ENCODE assay signal across 15 cellular contexts in the genomic region with DNA sequence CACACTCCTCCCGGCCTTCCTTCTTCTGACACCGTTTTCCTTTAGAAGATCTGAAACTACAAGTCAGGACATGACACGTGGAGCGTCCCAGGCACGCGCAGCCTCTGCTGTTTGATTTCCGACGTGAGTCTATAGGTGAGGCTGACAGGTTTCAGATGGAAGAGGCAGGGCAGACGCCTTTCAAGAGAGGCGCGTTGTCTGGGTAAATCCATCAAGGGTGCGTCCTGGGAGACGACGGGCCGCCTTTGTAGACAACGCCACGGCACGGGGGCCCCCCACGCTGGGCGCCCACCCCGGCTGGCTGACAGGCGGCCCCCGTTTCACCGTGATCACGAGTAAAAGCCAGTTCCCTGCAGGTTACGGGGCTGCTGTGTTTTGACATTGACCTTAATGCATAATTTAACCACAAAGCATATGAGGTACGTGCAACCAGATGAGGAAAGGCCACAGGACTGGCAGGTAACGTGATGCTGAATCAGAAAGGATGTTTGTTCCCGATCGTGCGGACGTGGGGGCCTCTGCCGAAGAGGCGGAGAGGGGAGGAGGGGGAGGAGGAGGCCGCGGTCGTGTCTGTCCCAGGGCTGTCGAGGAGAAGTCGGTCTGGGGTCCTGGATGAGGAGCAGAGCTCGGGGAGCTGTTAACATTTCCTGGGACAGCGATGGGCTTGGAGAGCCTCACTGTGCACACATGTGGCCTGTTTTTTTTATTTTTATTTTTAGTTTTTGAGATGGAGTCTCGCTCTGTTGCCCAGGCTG. TPM values are rescaled to one million over a fixed set of nuclear protein-coding genes. Genes with fewer than 3 reads are reported as not detected.
DNase-seq lines count a peak whose midpoint lies in the region; ATAC-seq, FAIRE-seq and TF ChIP-seq lines count a peak whose summit lies in the region.
"Had no signal": no experiment of that assay in that cellular context is flagged by ENCODE, and none has a peak within 500 bp of the region (broad histone marks: within the 10 kb centered on the region; RNA-seq: fewer than 3 reads in every experiment).

No MANE protein-coding gene starts in this region.

- peak; percentile 69 for DNase-seq in activated CD4-positive, alpha-beta T cell treated with anti-CD3 and anti-CD28 coated beads, Interleukin-2, amount 10 ng/mL, durations not matched to agents 24 days and 14 days
- no peak for DNase-seq in activated CD4-positive, alpha-beta T cell treated with anti-CD3 and anti-CD28 coated beads, Interleukin-2, amount 50 U/mL, for 48 hours
- DNase-seq in H7 (peak; percentile 56), H1 (ENCODE audit: low read depth in 1 of 2, low spot score in 2 of 2) (no peak), sigmoid colon (peak; percentile 15), LoVo (ENCODE audit: low spot score) (no peak), NCI-H2196 treated with DMSO at 0.1 percent for 48 hours (lab: John Stamatoyannopoulos, UW; ENCODE audit: unreplicated experiment) (no peak)
- DNase-seq: left cardiac atrium; NCI-H345; stimulated activated CD4-positive, alpha-beta T cell treated with anti-CD3 and anti-CD28 coated beads, Interleukin-15, amount 100 ng/mL, for 24 hours; substantia nigra had no signal

- H4K20me1 ChIP-seq in H1 (replicated peaks in 1 of 2; ENCODE audit: control insufficient read depth in 1 of 2, insufficient read depth in 2 of 2, low read length in 2 of 2) = peaks cover 0 to 6% of the 10 kb centered on the region in 2 experiments

- no peak overlapping the region for H2AK5ac ChIP-seq in H1 (ENCODE audit: low read depth, low read length)

- no peak overlapping the region for H3K56ac ChIP-seq in H1 (replicated peaks; ENCODE audit: insufficient read length, low read depth, low read length)

- CTCF ChIA-PET in H1 (lab: Charles Lee; ENCODE audit: partially characterized antibody) = no interaction called here

- H2BK15ac ChIP-seq in H1 (ENCODE audit: low read length) = peak overlapping the region; percentile 29; the same call in 1 of the 2 replicates

- H4K8ac ChIP-seq in H1 (ENCODE audit: extremely low read depth, insufficient read depth, low read length) = no peak overlapping the region

- H3K79me2 ChIP-seq in H1 (ENCODE audit: control insufficient read depth in 1 of 2, insufficient read depth in 2 of 2, low read length in 2 of 2) = no peaks in the 10 kb centered on the region

- H2BK12ac ChIP-seq in H1 (ENCODE audit: low read depth, low read length) = peak overlapping the region; percentile 94; the same call in 1 of the 2 replicates

- TF ChIP-seq EP300 in H1 (IDR thresholded peaks at IDR 0.05; ENCODE audit: borderline replicate concordance in 1 of 2, low read depth in 2 of 2, low read length in 2 of 2) (no peak), sigmoid colon (IDR thresholded peaks at IDR 0.05) (no peak)

- H3K23ac ChIP-seq in H1 (ENCODE audit: insufficient read length) = no peak overlapping the region

- peaks cover 20% of the 10 kb centered on the region for H3K9me3 Mint-ChIP-seq in activated CD4-positive, alpha-beta T cell treated with anti-CD3 and anti-CD28 coated beads, Interleukin-2, amount 10 ng/mL, durations not matched to agents 24 days and 14 days

- H2BK120ac ChIP-seq in H1 (replicated peaks; ENCODE audit: low read depth, low read length) = no peak overlapping the region

- H4K5ac ChIP-seq in H1 (ENCODE audit: insufficient read length, low read depth, low read length) = no peak overlapping the region

- no peak overlapping the region for H3K14ac ChIP-seq in H1 (ENCODE audit: insufficient read length)

- H3K9ac ChIP-seq in H1 (replicated peaks in 1 of 4; ENCODE audit: extremely low read depth in 1 of 4, low read depth in 3 of 4, low read length in 3 of 4) = no peak overlapping the region

- H3K4me1 ChIP-seq in H1 (replicated peaks in 1 of 4; ENCODE audit: control insufficient read depth in 3 of 4, insufficient read depth in 4 of 4, low read length in 3 of 4) (peaks cover 0 to 5% (median under 1%) of the 10 kb centered on the region in 4 experiments; a peak in 4 of 7 replicates), sigmoid colon (no peaks in the 10 kb centered on the region)
- H3K4me1 ChIP-seq: psoas muscle had no signal

- TF ChIP-seq CTCF in H1 (IDR thresholded peaks at IDR 0.05; ENCODE audit: control extremely low read depth in 1 of 3, insufficient read depth in 1 of 3, low read depth in 1 of 3, low read length in 3 of 3) (no peak), sigmoid colon (IDR thresholded peaks at IDR 0.05) (no peak)

- no peak overlapping the region for H3K27ac ChIP-seq in H1 (ENCODE audit: low read depth, low read length)
- H3K27ac ChIP-seq in sigmoid colon = no peak overlapping the region
- H3K27ac ChIP-seq: esophagus muscularis mucosa, psoas muscle had no signal

- TF ChIP-seq RAD21 in H1 (IDR thresholded peaks at IDR 0.05 in 1 of 2, conservative IDR thresholded peaks at IDR 0.05 in 1 of 2; ENCODE audit: low read depth in 2 of 2, low read length in 2 of 2) = no peak

- no peak for ATAC-seq in GM21367 (IDR thresholded peaks at IDR 0.05; ENCODE audit: unreplicated experiment)
- ATAC-seq: left cardiac atrium, psoas muscle had no signal

- no peak overlapping the region for H2AFZ ChIP-seq in H1 (ENCODE audit: low read length)

- no peak overlapping the region for H3K18ac ChIP-seq in H1 (ENCODE audit: extremely low read depth, low read length)

- H3K27me3 ChIP-seq in H7 (ENCODE audit: control insufficient read depth, insufficient read depth, low read length) (no peaks in the 10 kb centered on the region), H1 (replicated peaks in 1 of 4; ENCODE audit: control insufficient read depth in 3 of 4, extremely low read depth in 1 of 4, insufficient read depth in 3 of 4, low read length in 3 of 4) (no peaks in the 10 kb centered on the region), sigmoid colon (peaks cover 4 to 33% (median 17%) of the 10 kb centered on the region in 3 donors)

- H3K4ac ChIP-seq in H1 (replicated peaks; ENCODE audit: insufficient read length, low read depth, low read length) = no peak overlapping the region

- H3K9me3 ChIP-seq in H1 (ENCODE audit: insufficient read depth in 2 of 2, low read depth in 1 of 2, low read length in 1 of 2) (no peaks in the 10 kb centered on the region), sigmoid colon (peaks cover 0 to 2% (median 0%) of the 10 kb centered on the region in 4 donors)
- H3K9me3 ChIP-seq: esophagus muscularis mucosa, psoas muscle had no signal

- no peak overlapping the region for H3K4me2 ChIP-seq in H1 (ENCODE audit: insufficient read depth in 1 of 2, low read depth in 2 of 2, low read length in 2 of 2)

- peaks cover 8% of the 10 kb centered on the region for H3K36me3 Mint-ChIP-seq in activated CD4-positive, alpha-beta T cell treated with anti-CD3 and anti-CD28 coated beads, Interleukin-2, amount 10 ng/mL, durations not matched to agents 24 days and 14 days (ENCODE audit: low read depth)

- FAIRE-seq in H1 (lab: Jason Lieb, UNC) = no peak
- FAIRE-seq: colon had no signal

- H3K27me3 Mint-ChIP-seq in activated CD4-positive, alpha-beta T cell treated with anti-CD3 and anti-CD28 coated beads, Interleukin-2, amount 10 ng/mL, durations not matched to agents 24 days and 14 days = no peaks in the 10 kb centered on the region

- peak overlapping the region; percentile 65 for H3K27ac Mint-ChIP-seq in activated CD4-positive, alpha-beta T cell treated with anti-CD3 and anti-CD28 coated beads, Interleukin-2, amount 10 ng/mL, durations not matched to agents 24 days and 14 days

- no peaks in the 10 kb centered on the region for H3K36me3 ChIP-seq in H7 (replicated peaks; ENCODE audit: control insufficient read depth, insufficient read depth, low read length)
- no peaks in the 10 kb centered on the region; a peak in 1 of 8 replicates for H3K36me3 ChIP-seq in H1 (ENCODE audit: control insufficient read depth in 2 of 4, insufficient read depth in 4 of 4, low read length in 3 of 4)
- H3K36me3 ChIP-seq in sigmoid colon = no peaks in the 10 kb centered on the region
- H3K36me3 ChIP-seq: esophagus muscularis mucosa had no signal

- H2BK5ac ChIP-seq in H1 (ENCODE audit: low read depth, low read length) = peak overlapping the region; percentile 85; the same call in 1 of the 2 replicates

- H2BK20ac ChIP-seq in H1 (ENCODE audit: low read length) = no peak overlapping the region

- peaks cover 2% of the 10 kb centered on the region for H3K4me1 Mint-ChIP-seq in activated CD4-positive, alpha-beta T cell treated with anti-CD3 and anti-CD28 coated beads, Interleukin-2, amount 10 ng/mL, durations not matched to agents 24 days and 14 days

- intact Hi-C loops in activated CD4-positive, alpha-beta T cell treated with anti-CD3 and anti-CD28 coated beads, Interleukin-2, amount 10 ng/mL, durations not matched to agents 24 days and 14 days (cut with micrococcal nuclease) = no loop called here
- intact Hi-C loops in sigmoid colon (cut with DNase I) = no loop called here

- POLR2A ChIA-PET in H1 (lab: Charles Lee; ENCODE audit: partially characterized antibody) = no interaction called here

- H3K79me1 ChIP-seq in H1 (ENCODE audit: low read depth, low read length) = no peaks in the 10 kb centered on the region

- peaks cover 3% of the 10 kb centered on the region; the same call in 1 of the 2 replicates for H3K23me2 ChIP-seq in H1 (ENCODE audit: low read depth, low read length)

- peak overlapping the region; percentile 55 for H3K4me3 Mint-ChIP-seq in activated CD4-positive, alpha-beta T cell treated with anti-CD3 and anti-CD28 coated beads, Interleukin-2, amount 10 ng/mL, durations not matched to agents 24 days and 14 days

- H3K4me3 ChIP-seq in H7 (ENCODE audit: insufficient read depth, low read depth, low read length) = no peak overlapping the region
- no peak overlapping the region for H3K4me3 ChIP-seq in H1 (ENCODE audit: extremely low read depth in 1 of 4, insufficient read depth in 2 of 4, low read depth in 3 of 4, low read length in 4 of 4)
- no peak overlapping the region for H3K4me3 ChIP-seq in sigmoid colon
- H3K4me3 ChIP-seq: esophagus muscularis mucosa, psoas muscle had no signal

- H4K91ac ChIP-seq in H1 (replicated peaks; ENCODE audit: insufficient read length, low read length) = no peak overlapping the region

- TF ChIP-seq POLR2A in H1 (IDR thresholded peaks at IDR 0.05; ENCODE audit: control extremely low read depth in 1 of 2, low read depth in 2 of 2, low read length in 2 of 2) = no peak
- no peak for TF ChIP-seq POLR2A in sigmoid colon (IDR thresholded peaks at IDR 0.05)

- WGBS in H1 (ENCODE audit: extremely low coverage in 1 of 2, insufficient coverage in 1 of 2, insufficient read length in 1 of 2, insufficient replicate concordance in 2 of 2, low coverage in 1 of 2, low lambda C conversion rate in 2 of 2, missing lambda C conversion rate in 1 of 2), 2 experiments = 81% methylated on average over 32 of the region's 42 CpGs; no CpG with 5 or more reads in 1 of the 2 experiments
- 64 to 82% methylated on average over 42 of the region's 42 CpGs for WGBS in sigmoid colon, 2 donors

RNA-seq across cellular contexts. Expression of a gene that starts 51.1 kb away (rescaled TPM):
- 47.5 and 47.8 TPM in 2 replicates for total RNA-seq in activated CD4-positive, alpha-beta T cell treated with anti-CD3 and anti-CD28 coated beads, Interleukin-2, amount 10 ng/mL, durations not matched to agents 24 days and 14 days
- total RNA-seq in H7 (2014; rRNA removed; shearing (Covaris generic)) = 63.1 and 113 TPM in 2 replicates
- 84.3 and 86.7 TPM in 2 replicates for total RNA-seq in H1 (2021; fragmentation: NEBNext Ultra II Directional; extraction: Animal tissue kit (Norgen Biotek cat#: 25700))
- polyA plus RNA-seq in H1 (2011; rRNA removed) (47.6 and 80.1 TPM in 2 replicates), sigmoid colon (10 to 100 TPM in 1 of 3 donors, 1 to 10 TPM in 2; 2.1 to 13.3 (median 5.4) TPM)
- polyA plus RNA-seq in H1 (2011; cell fraction: cytosol; rRNA removed) = 74.0 TPM
- polyA plus RNA-seq in H1 (2011; cell fraction: nucleus; rRNA removed) = 265 TPM
- 46.6 to 79.9 TPM (median 73.3 TPM) in 4 replicates for polyA plus RNA-seq in H1 (2012, experiment 1 of 2)
- polyA plus RNA-seq in H1 (2012, experiment 2 of 2) = 48.0 TPM
- 41.6 TPM for polyA plus RNA-seq in H1 (2013, experiment 1 of 2)
- polyA plus RNA-seq in H1 (2013, experiment 2 of 2) = 37.4 TPM
- 39.1 and 49.9 TPM in 2 replicates for polyA minus RNA-seq in H1 (2011; rRNA and poly(A)+ RNA removed)
- 56.4 TPM for polyA minus RNA-seq in H1 (2011; cell fraction: cytosol; rRNA and poly(A)+ RNA removed)
- 122 TPM for polyA minus RNA-seq in H1 (2011; cell fraction: nucleus; rRNA and poly(A)+ RNA removed)
- total RNA-seq in sigmoid colon = 10 to 100 TPM in 1 of 4 donors, 1 to 10 TPM in 3; 3.2 to 16.1 (median 6.6) TPM

Comparison
In these comparisons a context has a peak if more than half of its experiments do, and no peak if none do; other contexts are left out.
1. DNase-seq: peak in activated CD4-positive, alpha-beta T cell treated with anti-CD3 and anti-CD28 coated beads, Interleukin-2, amount 10 ng/mL, durations not matched to agents 24 days and 14 days (single experiment), H7 (single experiment) and sigmoid colon (single experiment); none in activated CD4-positive, alpha-beta T cell treated with anti-CD3 and anti-CD28 coated beads, Interleukin-2, amount 50 U/mL, for 48 hours (0 of 2), H1 (0 of 2), LoVo (single experiment) and NCI-H2196 treated with DMSO at 0.1 percent for 48 hours (single experiment).